Comparison of ENCODE assay signal across 8 cellular contexts in genomic region chr5:177553671-177554429, GRCh38. TPM values are rescaled to one million over a fixed set of nuclear protein-coding genes. Genes with fewer than 3 reads are reported as not detected.
A peak's percentile ranks its signal among the peaks of the same experiment; 100 is the strongest.
DNase-seq lines count a peak whose midpoint lies in the region; ATAC-seq and TF ChIP-seq lines count a peak whose summit lies in the region.

No MANE protein-coding gene starts in this region.

- H3K9me3 Mint-ChIP-seq in activated naive CD8-positive, alpha-beta T cell treated with anti-CD3 and anti-CD28 coated beads, Interleukin-2, amount 10 ng/mL, durations not matched to agents 7 days and 5 days, result no peaks in the 10 kb centered on the region

- H3K9me2 ChIP-seq in hepatocyte (replicated peaks; ENCODE audit: insufficient read depth), result no peaks in the 10 kb centered on the region

- peak overlapping the region; percentile 68 for H2AFZ ChIP-seq in hepatocyte

- 3% methylated on average over 14 of the region's 72 CpGs for WGBS in hepatocyte (ENCODE audit: low lambda C conversion rate, missing lambda C conversion rate)

- no peak for DNase-seq in Panc1 (ENCODE audit: low read depth, low spot score)
- DNase-seq in activated naive CD8-positive, alpha-beta T cell treated with anti-CD3 and anti-CD28 coated beads, Interleukin-2, amount 10 ng/mL, durations not matched to agents 7 days and 5 days, result peak; percentile 67
- peak; percentile 50 for DNase-seq in hepatocyte (ENCODE audit: low spot score)
- peak; percentile 80 for DNase-seq in sciatic nerve (ENCODE audit: low spot score)
- no peak for DNase-seq in NCI-H2227 treated with DMSO at 0.1 percent for 48 hours (lab: John Stamatoyannopoulos, UW)
- no peak for DNase-seq in NCI-H510A (lab: John Stamatoyannopoulos, UW)

- H3K27me3 Mint-ChIP-seq in activated naive CD8-positive, alpha-beta T cell treated with anti-CD3 and anti-CD28 coated beads, Interleukin-2, amount 10 ng/mL, durations not matched to agents 7 days and 5 days, result no peaks in the 10 kb centered on the region

- peaks cover 31% of the 10 kb centered on the region for H3K4me1 Mint-ChIP-seq in activated naive CD8-positive, alpha-beta T cell treated with anti-CD3 and anti-CD28 coated beads, Interleukin-2, amount 10 ng/mL, durations not matched to agents 7 days and 5 days

- intact Hi-C loops in Panc1 (cut with micrococcal nuclease; ENCODE audit: unreplicated experiment) (no loop called here), sciatic nerve (cut with DNase I) (no loop called here)

- peak overlapping the region; percentile 78 for H3K4me3 Mint-ChIP-seq in activated naive CD8-positive, alpha-beta T cell treated with anti-CD3 and anti-CD28 coated beads, Interleukin-2, amount 10 ng/mL, durations not matched to agents 7 days and 5 days

- H3K79me2 ChIP-seq in hepatocyte, result peaks cover 56% of the 10 kb centered on the region

- BruUV-seq in Panc1 (replicated peaks; lab: Mats Ljungman, UMichigan), result no TSS peak

- H3K4me3 ChIP-seq in Panc1 (ENCODE audit: low read depth in 2 of 2, low read length in 2 of 2), result peak overlapping the region; percentile 79 to 86
- H3K4me3 ChIP-seq in hepatocyte, result peak overlapping the region; percentile 96

- peak overlapping the region; percentile 58 for H3K27ac Mint-ChIP-seq in activated naive CD8-positive, alpha-beta T cell treated with anti-CD3 and anti-CD28 coated beads, Interleukin-2, amount 10 ng/mL, durations not matched to agents 7 days and 5 days

- peak; percentile 24 for ATAC-seq in GM18519 (IDR thresholded peaks at IDR 0.05; ENCODE audit: low FRiP score, unreplicated experiment)
- peak; percentile 51 for ATAC-seq in HG02759 (IDR thresholded peaks at IDR 0.05; ENCODE audit: unreplicated experiment)
- peak; percentile 77 for ATAC-seq in Panc1
- ATAC-seq in activated naive CD8-positive, alpha-beta T cell treated with anti-CD3 and anti-CD28 coated beads, Interleukin-2, amount 10 ng/mL, durations not matched to agents 7 days and 5 days (ENCODE audit: low read depth), result peak; percentile 43
- ATAC-seq in sciatic nerve, result peak; percentile 53

- TF ChIP-seq CTCF in Panc1 (IDR thresholded peaks at IDR 0.05) (no peak), hepatocyte (IDR thresholded peaks at IDR 0.05; ENCODE audit: poor library complexity) (no peak)

- H4K20me1 ChIP-seq in hepatocyte (ENCODE audit: insufficient read depth, poor library complexity, severe bottlenecking), result peaks cover 33% of the 10 kb centered on the region

- POLR2A ChIA-PET in Panc1 (lab: Charles Lee), result no interaction called here
- POLR2A ChIA-PET in activated naive CD8-positive, alpha-beta T cell treated with anti-CD3 and anti-CD28 coated beads, Interleukin-2, amount 10 ng/mL, durations not matched to agents 7 days and 5 days (lab: Charles Lee), result interaction anchor here (0.6 to 1.0 kb wide), 3 partner anchors 25 to 46 kb away, joined by 4 to 6 read pairs (median 4); partner anchors contain the start of gene TMED9

- H3K4me2 ChIP-seq in hepatocyte, result peak overlapping the region; percentile 95

- H3K27me3 ChIP-seq in Panc1 (ENCODE audit: control insufficient read depth, insufficient read depth, low read length) (no peaks in the 10 kb centered on the region), hepatocyte (no peaks in the 10 kb centered on the region)

- peaks cover 13% of the 10 kb centered on the region for H3K4me1 ChIP-seq in Panc1 (ENCODE audit: control insufficient read depth, insufficient read depth, low read length)
- H3K4me1 ChIP-seq in hepatocyte (ENCODE audit: insufficient read depth), result peaks cover 25% of the 10 kb centered on the region

- no peaks in the 10 kb centered on the region; the same call in 1 of the 2 replicates for H3K36me3 ChIP-seq in Panc1 (ENCODE audit: control insufficient read depth, insufficient read depth, low read length)
- peaks cover 5% of the 10 kb centered on the region for H3K36me3 ChIP-seq in hepatocyte (replicated peaks; ENCODE audit: insufficient read depth, low read depth)

- H3K9me3 ChIP-seq in Panc1 (ENCODE audit: control insufficient read depth, insufficient read depth, low read depth, low read length), result no peaks in the 10 kb centered on the region
- no peaks in the 10 kb centered on the region for H3K9me3 ChIP-seq in hepatocyte (ENCODE audit: low read depth)

- in situ Hi-C loops in Panc1 (cut with HindIII; ENCODE audit: low pct_unique_long_range_greater_than_20kb, low sequenced_read_pairs), result no loop called here

- CTCF ChIA-PET in Panc1 (lab: Charles Lee), result no interaction called here

- H3K27ac ChIP-seq in Panc1 (ENCODE audit: low read length), result peak overlapping the region; percentile 74
- H3K27ac ChIP-seq in hepatocyte, result peak overlapping the region; percentile 78

- H3K36me3 Mint-ChIP-seq in activated naive CD8-positive, alpha-beta T cell treated with anti-CD3 and anti-CD28 coated beads, Interleukin-2, amount 10 ng/mL, durations not matched to agents 7 days and 5 days, result peaks cover 6% of the 10 kb centered on the region

RNA-seq across cellular contexts. Expression of gene FAM193B, which starts 0.5 kb away (rescaled TPM):
- total RNA-seq in Panc1 (2021; ENCODE audit: unreplicated experiment) (58.5 TPM), hepatocyte (31.4 and 67.6 TPM in 2 replicates), sciatic nerve (113 TPM)
- 47.8 TPM for polyA plus RNA-seq in Panc1 (2012; ENCODE audit: insufficient read length)
- 100 to 1,000 TPM; 142 to 153 TPM for total RNA-seq in activated naive CD8-positive, alpha-beta T cell treated with anti-CD3 and anti-CD28 coated beads, Interleukin-2, amount 10 ng/mL, durations not matched to agents 7 days and 5 days
- polyA plus RNA-seq in hepatocyte, result 76.1 and 136 TPM in 2 replicates

RNA-seq across cellular contexts. Expression of gene DDX41, which starts 37.1 kb away (rescaled TPM):
- total RNA-seq in Panc1 (2021; ENCODE audit: unreplicated experiment), result 111 TPM
- 259 TPM for polyA plus RNA-seq in Panc1 (2012; ENCODE audit: insufficient read length)
- 100 to 1,000 TPM; 132 to 135 TPM for total RNA-seq in activated naive CD8-positive, alpha-beta T cell treated with anti-CD3 and anti-CD28 coated beads, Interleukin-2, amount 10 ng/mL, durations not matched to agents 7 days and 5 days
- 45.0 and 65.9 TPM in 2 replicates for total RNA-seq in hepatocyte
- polyA plus RNA-seq in hepatocyte, result 42.8 and 50.7 TPM in 2 replicates
- total RNA-seq in sciatic nerve, result 68.2 TPM

RNA-seq across cellular contexts. Expression of gene TMED9, which starts 38.2 kb away (rescaled TPM):
- total RNA-seq in Panc1 (2021; ENCODE audit: unreplicated experiment) (293 TPM), hepatocyte (171 and 187 TPM in 2 replicates), sciatic nerve (81.0 TPM)
- polyA plus RNA-seq in Panc1 (2012; ENCODE audit: insufficient read length), result 393 TPM
- total RNA-seq in activated naive CD8-positive, alpha-beta T cell treated with anti-CD3 and anti-CD28 coated beads, Interleukin-2, amount 10 ng/mL, durations not matched to agents 7 days and 5 days, result 10 to 100 TPM; 81.0 to 83.2 TPM
- polyA plus RNA-seq in hepatocyte, result 512 and 519 TPM in 2 replicates

RNA-seq across cellular contexts. Expression of gene DOK3, which starts 44.2 kb away (rescaled TPM):
- total RNA-seq in Panc1 (2021; ENCODE audit: unreplicated experiment), result 12.4 TPM
- 11.9 TPM for polyA plus RNA-seq in Panc1 (2012; ENCODE audit: insufficient read length)
- total RNA-seq in activated naive CD8-positive, alpha-beta T cell treated with anti-CD3 and anti-CD28 coated beads, Interleukin-2, amount 10 ng/mL, durations not matched to agents 7 days and 5 days, result 1 to 10 TPM; 3.7 to 6.0 TPM
- total RNA-seq in hepatocyte, result 3.3 and 3.5 TPM in 2 replicates
- 2.6 and 3.1 TPM in 2 replicates for polyA plus RNA-seq in hepatocyte
- total RNA-seq in sciatic nerve, result 16.2 TPM

RNA-seq across cellular contexts. Expression of gene B4GALT7, which starts 46.1 kb away (rescaled TPM):
- total RNA-seq in Panc1 (2021; ENCODE audit: unreplicated experiment) (38.0 TPM), hepatocyte (28.5 and 29.2 TPM in 2 replicates), sciatic nerve (16.5 TPM)
- polyA plus RNA-seq in Panc1 (2012; ENCODE audit: insufficient read length), result 48.6 TPM
- 10 to 100 TPM; 26.2 to 28.5 TPM for total RNA-seq in activated naive CD8-positive, alpha-beta T cell treated with anti-CD3 and anti-CD28 coated beads, Interleukin-2, amount 10 ng/mL, durations not matched to agents 7 days and 5 days
- 60.7 and 67.6 TPM in 2 replicates for polyA plus RNA-seq in hepatocyte

Comparison
In these comparisons a context has a peak if more than half of its experiments do, and no peak if none do; other contexts are left out.
1. ATAC-seq: peak in every context shown above with its lines; median percentile 77 in Panc1; 53 in sciatic nerve; 51 in HG02759; 43 in activated naive CD8-positive, alpha-beta T cell treated with anti-CD3 and anti-CD28 coated beads, Interleukin-2, amount 10 ng/mL, durations not matched to agents 7 days and 5 days; 24 in GM18519.
2. DNase-seq: peak in activated naive CD8-positive, alpha-beta T cell treated with anti-CD3 and anti-CD28 coated beads, Interleukin-2, amount 10 ng/mL, durations not matched to agents 7 days and 5 days (single experiment), hepatocyte (single experiment) and sciatic nerve (single experiment); none in Panc1 (single experiment), NCI-H2227 treated with DMSO at 0.1 percent for 48 hours (single experiment) and NCI-H510A (single experiment).